ENCODE assay signal across 40 cellular contexts in the genomic region with DNA sequence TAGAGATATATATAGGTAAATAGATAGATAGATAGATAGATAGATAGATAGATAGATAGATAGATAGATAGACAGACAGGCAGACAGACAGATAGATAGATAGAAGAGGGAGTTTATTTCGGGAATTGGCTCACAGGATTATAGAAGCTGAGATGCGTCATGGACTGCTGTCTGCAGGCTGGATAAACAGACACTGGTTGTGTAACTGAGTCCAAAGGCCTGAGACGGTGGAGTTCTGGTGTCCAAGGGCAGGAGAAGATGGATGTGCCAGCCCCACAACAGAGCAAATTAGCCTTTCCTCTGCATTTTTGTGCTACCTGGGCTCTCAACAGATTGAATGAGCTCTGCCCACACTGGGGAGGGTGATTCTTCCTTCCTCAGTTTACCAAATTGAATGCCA. TPM values are rescaled to one million over a fixed set of nuclear protein-coding genes. Genes with fewer than 3 reads are reported as not detected.
"Had no signal": no experiment of that assay in that cellular context is flagged by ENCODE, and none has a peak within 500 bp of the region (broad histone marks: within the 10 kb centered on the region; RNA-seq: fewer than 3 reads in every experiment).

No MANE protein-coding gene starts in this region.

- H3K4me1 ChIP-seq: adrenal gland, body of pancreas, foreskin keratinocyte, gastrocnemius medialis had no signal

- H3K27ac Mint-ChIP-seq: activated B cell treated with CpG ODN at 0.5 μM for 24 hours; activated CD8-positive, alpha-beta memory T cell treated with anti-CD3 and anti-CD28 coated beads, Interleukin-2, amount 10 ng/mL, durations not matched to agents 7 days and 5 days; activated CD8-positive, alpha-beta T cell treated with anti-CD3 and anti-CD28 coated beads for 36 hours; activated naive CD4-positive, alpha-beta T cell treated with anti-CD3 and anti-CD28 coated beads for 36 hours; activated naive CD4-positive, alpha-beta T cell treated with anti-CD3 and anti-CD28 coated beads, Interleukin-2, amount 50 U/mL, for 24 hours; activated naive CD8-positive, alpha-beta T cell treated with anti-CD3 and anti-CD28 coated beads for 36 hours; activated naive CD8-positive, alpha-beta T cell treated with anti-CD3 and anti-CD28 coated beads, Interleukin-2, amount 50 U/mL, for 24 hours; activated T-helper 1 cell treated with anti-CD3 and anti-CD28 coated beads, Interleukin-12 subunit alpha, Interleukin-12 subunit beta, Interleukin-2, Interleukin-4 antibody, amounts not matched to agents 30 ng/mL and 10 ng/mL and 1 ng/mL, durations not matched to agents 14 hours and 24 hours and 36 hours; activated T-helper 2 cell treated with anti-CD3 and anti-CD28 coated beads, Interferon-gamma antibody, Interleukin-2, Interleukin-4, amounts not matched to agents 10 μg/mL and 5 μg/mL and 100 μg/mL, durations not matched to agents 14 hours and 24 hours and 36 hours; endodermal cell; T-helper 17 cell; T-helper 2 cell treated with Interferon-gamma antibody and Interleukin-4, amounts not matched to agents 5 μg/mL and 100 μg/mL, for 36 hours had no signal

- H3K36me3 Mint-ChIP-seq: activated CD8-positive, alpha-beta memory T cell treated with anti-CD3 and anti-CD28 coated beads, Interleukin-2, amount 10 ng/mL, durations not matched to agents 7 days and 5 days; activated naive CD4-positive, alpha-beta T cell treated with anti-CD3 and anti-CD28 coated beads, Interleukin-2, amount 50 U/mL, for 24 hours; activated naive CD8-positive, alpha-beta T cell treated with anti-CD3 and anti-CD28 coated beads for 36 hours had no signal

- H3K27me3 Mint-ChIP-seq: activated CD8-positive, alpha-beta memory T cell treated with anti-CD3 and anti-CD28 coated beads, Interleukin-2, amount 10 ng/mL, durations not matched to agents 7 days and 5 days; activated CD8-positive, alpha-beta T cell treated with anti-CD3 and anti-CD28 coated beads for 36 hours; activated naive CD8-positive, alpha-beta T cell treated with anti-CD3 and anti-CD28 coated beads for 36 hours; activated naive CD8-positive, alpha-beta T cell treated with anti-CD3 and anti-CD28 coated beads, Interleukin-2, amount 50 U/mL, for 24 hours had no signal

- H3K9me3 Mint-ChIP-seq: activated B cell treated with CpG ODN at 0.5 μM for 24 hours; activated CD8-positive, alpha-beta T cell treated with anti-CD3 and anti-CD28 coated beads for 36 hours; activated naive CD4-positive, alpha-beta T cell treated with anti-CD3 and anti-CD28 coated beads for 36 hours; activated naive CD4-positive, alpha-beta T cell treated with anti-CD3 and anti-CD28 coated beads, Interleukin-2, amount 50 U/mL, for 24 hours; activated naive CD8-positive, alpha-beta T cell treated with anti-CD3 and anti-CD28 coated beads for 36 hours; activated naive CD8-positive, alpha-beta T cell treated with anti-CD3 and anti-CD28 coated beads, Interleukin-2, amount 50 U/mL, for 24 hours; activated T-helper 1 cell treated with anti-CD3 and anti-CD28 coated beads, Interleukin-12 subunit alpha, Interleukin-12 subunit beta, Interleukin-2, Interleukin-4 antibody, amounts not matched to agents 30 ng/mL and 10 ng/mL and 1 ng/mL, durations not matched to agents 14 hours and 24 hours and 36 hours; activated T-helper 2 cell treated with anti-CD3 and anti-CD28 coated beads, Interferon-gamma antibody, Interleukin-2, Interleukin-4, amounts not matched to agents 10 μg/mL and 5 μg/mL and 100 μg/mL, durations not matched to agents 14 hours and 24 hours and 36 hours; T-helper 2 cell treated with Interferon-gamma antibody and Interleukin-4, amounts not matched to agents 5 μg/mL and 100 μg/mL, for 36 hours had no signal

- ATAC-seq: activated CD4-positive, CD25-positive, alpha-beta regulatory T cell treated with anti-CD3 and anti-CD28 coated beads, Interleukin-2, amount 50 U/mL, for 24 hours; activated CD8-positive, alpha-beta memory T cell treated with anti-CD3 and anti-CD28 coated beads, Interleukin-2, amount 10 ng/mL, durations not matched to agents 7 days and 5 days; activated CD8-positive, alpha-beta T cell treated with anti-CD3 and anti-CD28 coated beads for 36 hours; activated naive CD8-positive, alpha-beta T cell treated with anti-CD3 and anti-CD28 coated beads, Interleukin-2, amount 50 U/mL, for 24 hours; body of pancreas; esophagus mucosa; foreskin keratinocyte; gastrocnemius medialis; heart left ventricle; T-helper 17 cell had no signal

- H3K9me3 ChIP-seq: adrenal gland, body of pancreas, gastrocnemius medialis had no signal

- H3K27ac ChIP-seq: adrenal gland, body of pancreas, foreskin keratinocyte, gastrocnemius medialis, heart left ventricle, WERI-Rb-1 had no signal

- H3K27me3 ChIP-seq: adrenal gland, body of pancreas, foreskin keratinocyte, gastrocnemius medialis had no signal

- FAIRE-seq: colon had no signal

- H3K4me3 ChIP-seq: adrenal gland, body of pancreas, gastrocnemius medialis, heart left ventricle had no signal

- H3K4me1 Mint-ChIP-seq: activated CD8-positive, alpha-beta memory T cell treated with anti-CD3 and anti-CD28 coated beads, Interleukin-2, amount 10 ng/mL, durations not matched to agents 7 days and 5 days; activated naive CD4-positive, alpha-beta T cell treated with anti-CD3 and anti-CD28 coated beads, Interleukin-2, amount 50 U/mL, for 24 hours; activated naive CD8-positive, alpha-beta T cell treated with anti-CD3 and anti-CD28 coated beads for 36 hours; endodermal cell; T-helper 17 cell had no signal

- H3K4me3 Mint-ChIP-seq: activated B cell treated with CpG ODN at 0.5 μM for 24 hours; activated CD8-positive, alpha-beta memory T cell treated with anti-CD3 and anti-CD28 coated beads, Interleukin-2, amount 10 ng/mL, durations not matched to agents 7 days and 5 days; activated CD8-positive, alpha-beta T cell treated with anti-CD3 and anti-CD28 coated beads for 36 hours; activated naive CD4-positive, alpha-beta T cell treated with anti-CD3 and anti-CD28 coated beads for 36 hours; activated naive CD4-positive, alpha-beta T cell treated with anti-CD3 and anti-CD28 coated beads, Interleukin-2, amount 50 U/mL, for 24 hours; activated naive CD8-positive, alpha-beta T cell treated with anti-CD3 and anti-CD28 coated beads for 36 hours; activated naive CD8-positive, alpha-beta T cell treated with anti-CD3 and anti-CD28 coated beads, Interleukin-2, amount 50 U/mL, for 24 hours; activated T-helper 1 cell treated with anti-CD3 and anti-CD28 coated beads, Interleukin-12 subunit alpha, Interleukin-12 subunit beta, Interleukin-2, Interleukin-4 antibody, amounts not matched to agents 30 ng/mL and 10 ng/mL and 1 ng/mL, durations not matched to agents 14 hours and 24 hours and 36 hours; endodermal cell; T-helper 17 cell; T-helper 2 cell treated with Interferon-gamma antibody and Interleukin-4, amounts not matched to agents 5 μg/mL and 100 μg/mL, for 36 hours had no signal

- H3K36me3 ChIP-seq: adrenal gland, gastrocnemius medialis, heart left ventricle, WERI-Rb-1 had no signal

- DNase-seq: activated B cell treated with CpG ODN at 0.5 μM for 24 hours; activated CD4-positive, alpha-beta T cell treated with anti-CD3 and anti-CD28 coated beads for 48 hours; activated CD4-positive, alpha-beta T cell treated with anti-CD3 and anti-CD28 coated beads, Interleukin-2, amount 50 U/mL, for 1 hour; activated CD4-positive, alpha-beta T cell treated with anti-CD3 and anti-CD28 coated beads, Interleukin-2, amount 50 U/mL, for 48 hours; activated CD8-positive, alpha-beta memory T cell treated with anti-CD3 and anti-CD28 coated beads, Interleukin-2, amount 10 ng/mL, durations not matched to agents 7 days and 5 days; activated CD8-positive, alpha-beta memory T cell treated with anti-CD3 and anti-CD28 coated beads, Interleukin-2, amount 50 U/mL, for 4 hours; activated CD8-positive, alpha-beta T cell treated with anti-CD3 and anti-CD28 coated beads for 36 hours; activated effector memory CD4-positive, alpha-beta T cell treated with anti-CD3 and anti-CD28 coated beads, Interleukin-2, amount 50 U/mL, for 16 hours; activated naive CD4-positive, alpha-beta T cell treated with anti-CD3 and anti-CD28 coated beads for 36 hours; activated naive CD8-positive, alpha-beta T cell treated with anti-CD3 and anti-CD28 coated beads for 36 hours; activated naive CD8-positive, alpha-beta T cell treated with anti-CD3 and anti-CD28 coated beads, Interleukin-2, amount 50 U/mL, for 24 hours; activated T-cell treated with anti-CD3 and anti-CD28 coated beads, Interleukin-2, amount 50 U/mL, for 1 hour; activated T-cell treated with anti-CD3 and anti-CD28 coated beads, Interleukin-2, amount 50 U/mL, for 48 hours; adrenal gland; amygdala; aorta; body of pancreas; caudate nucleus; cortex of kidney; dermis blood vessel endothelial cell; effector CD4-positive, alpha-beta T cell; endodermal cell; foreskin keratinocyte; gastrocnemius medialis; glutamatergic neuron; heart left ventricle; T-helper 1 cell; T-helper 17 cell; T1000; WERI-Rb-1 had no signal

RNA-seq across cellular contexts. Expression of a gene that starts 2.7 kb away (rescaled TPM):
- total RNA-seq: activated B cell treated with CpG ODN at 0.5 μM for 24 hours; activated T-helper 1 cell treated with anti-CD3 and anti-CD28 coated beads, Interleukin-12 subunit alpha, Interleukin-12 subunit beta, Interleukin-2, Interleukin-4 antibody, amounts not matched to agents 30 ng/mL and 10 ng/mL and 1 ng/mL, durations not matched to agents 14 hours and 24 hours and 36 hours; chondrocyte; dermis blood vessel endothelial cell; endodermal cell; epithelial cell of proximal tubule had no signal
- polyA plus RNA-seq: aorta had no signal

RNA-seq across cellular contexts. Expression of a gene that starts 28.4 kb away (rescaled TPM):
- total RNA-seq: activated B cell treated with CpG ODN at 0.5 μM for 24 hours; activated CD8-positive, alpha-beta memory T cell treated with anti-CD3 and anti-CD28 coated beads for 36 hours; activated CD8-positive, alpha-beta memory T cell treated with anti-CD3 and anti-CD28 coated beads, Interleukin-2, amount 10 ng/mL, durations not matched to agents 7 days and 5 days; activated CD8-positive, alpha-beta T cell treated with anti-CD3 and anti-CD28 coated beads for 36 hours; activated naive CD4-positive, alpha-beta T cell treated with anti-CD3 and anti-CD28 coated beads for 36 hours; activated naive CD8-positive, alpha-beta T cell treated with anti-CD3 and anti-CD28 coated beads for 36 hours; activated T-helper 1 cell treated with anti-CD3 and anti-CD28 coated beads, Interleukin-12 subunit alpha, Interleukin-12 subunit beta, Interleukin-2, Interleukin-4 antibody, amounts not matched to agents 30 ng/mL and 10 ng/mL and 1 ng/mL, durations not matched to agents 14 hours and 24 hours and 36 hours; activated T-helper 2 cell treated with anti-CD3 and anti-CD28 coated beads, Interferon-gamma antibody, Interleukin-2, Interleukin-4, amounts not matched to agents 10 μg/mL and 5 μg/mL and 100 μg/mL, durations not matched to agents 14 hours and 24 hours and 36 hours; adrenal gland; aorta; chondrocyte; dermis blood vessel endothelial cell; endodermal cell; epithelial cell of proximal tubule; esophagus mucosa; foreskin keratinocyte; gastrocnemius medialis; heart left ventricle; T-helper 17 cell had no signal
- polyA plus RNA-seq: adrenal gland, aorta, foreskin keratinocyte, heart left ventricle had no signal

RNA-seq across cellular contexts. Expression of a gene that starts 29.5 kb away (rescaled TPM):
- total RNA-seq: activated B cell treated with CpG ODN at 0.5 μM for 24 hours; activated CD8-positive, alpha-beta T cell treated with anti-CD3 and anti-CD28 coated beads for 36 hours; activated naive CD4-positive, alpha-beta T cell treated with anti-CD3 and anti-CD28 coated beads for 36 hours; activated naive CD8-positive, alpha-beta T cell treated with anti-CD3 and anti-CD28 coated beads for 36 hours; activated T-helper 1 cell treated with anti-CD3 and anti-CD28 coated beads, Interleukin-12 subunit alpha, Interleukin-12 subunit beta, Interleukin-2, Interleukin-4 antibody, amounts not matched to agents 30 ng/mL and 10 ng/mL and 1 ng/mL, durations not matched to agents 14 hours and 24 hours and 36 hours; activated T-helper 2 cell treated with anti-CD3 and anti-CD28 coated beads, Interferon-gamma antibody, Interleukin-2, Interleukin-4, amounts not matched to agents 10 μg/mL and 5 μg/mL and 100 μg/mL, durations not matched to agents 14 hours and 24 hours and 36 hours; chondrocyte; dermis blood vessel endothelial cell; endodermal cell; epithelial cell of proximal tubule had no signal
